Comparison of ENCODE assay signal across 17 cellular contexts in genomic region chr10:70726909-70727495, GRCh38. TPM values are rescaled to one million over a fixed set of nuclear protein-coding genes. Genes with fewer than 3 reads are reported as not detected.
"Had no signal": no experiment of that assay in that cellular context is flagged by ENCODE, and none has a peak within 500 bp of the region (broad histone marks: within the 10 kb centered on the region; RNA-seq: fewer than 3 reads in every experiment).

No MANE protein-coding gene starts in this region.

- H3K9me3 ChIP-seq: body of pancreas, heart left ventricle, left ventricle myocardium inferior, ovary had no signal

- H3K4me1 ChIP-seq: body of pancreas had no signal

- H3K9me3 Mint-ChIP-seq: activated naive CD4-positive, alpha-beta T cell treated with anti-CD3 and anti-CD28 coated beads for 36 hours; activated T-helper 17 cell treated with anti-CD3 and anti-CD28 coated beads, Interleukin-2, amount 50 U/mL, for 72 hours; nephron progenitor cell had no signal

- H3K4me1 Mint-ChIP-seq: activated T-helper 17 cell treated with anti-CD3 and anti-CD28 coated beads, Interleukin-2, amount 50 U/mL, for 72 hours had no signal

- H3K27me3 Mint-ChIP-seq: activated T-helper 17 cell treated with anti-CD3 and anti-CD28 coated beads, Interleukin-2, amount 50 U/mL, for 72 hours had no signal

- H3K36me3 ChIP-seq: heart left ventricle, left ventricle myocardium inferior, ovary had no signal

- DNase-seq: activated CD4-positive, alpha-beta T cell treated with anti-CD3 and anti-CD28 coated beads, Interleukin-2, amount 50 U/mL, for 1 hour; activated naive CD4-positive, alpha-beta T cell treated with anti-CD3 and anti-CD28 coated beads for 36 hours; activated T-cell treated with anti-CD3 and anti-CD28 coated beads for 4 hours; body of pancreas; left ventricle myocardium inferior; mesenchymal stem cell; nephron progenitor cell; ovary; retina; T-helper 2 cell; trophoblast cell had no signal

- ATAC-seq: activated T-helper 17 cell treated with anti-CD3 and anti-CD28 coated beads, Interleukin-2, amount 50 U/mL, for 72 hours; body of pancreas; esophagus mucosa; heart left ventricle had no signal

- H3K27me3 ChIP-seq: body of pancreas, heart left ventricle, ovary had no signal

- H3K4me3 ChIP-seq: body of pancreas, heart left ventricle, left ventricle myocardium inferior, ovary had no signal

- H3K27ac Mint-ChIP-seq: activated naive CD4-positive, alpha-beta T cell treated with anti-CD3 and anti-CD28 coated beads for 36 hours; activated T-helper 17 cell treated with anti-CD3 and anti-CD28 coated beads, Interleukin-2, amount 50 U/mL, for 72 hours; nephron progenitor cell had no signal

- H3K27ac ChIP-seq: body of pancreas, heart left ventricle, ovary had no signal

- H3K4me3 Mint-ChIP-seq: activated naive CD4-positive, alpha-beta T cell treated with anti-CD3 and anti-CD28 coated beads for 36 hours; activated T-helper 17 cell treated with anti-CD3 and anti-CD28 coated beads, Interleukin-2, amount 50 U/mL, for 72 hours; nephron progenitor cell had no signal

RNA-seq across cellular contexts. Expression of gene ADAMTS14, which starts 54.7 kb away (rescaled TPM):
- total RNA-seq: activated naive CD4-positive, alpha-beta T cell treated with anti-CD3 and anti-CD28 coated beads for 36 hours; dermis microvascular lymphatic vessel endothelial cell had no signal

RNA-seq across cellular contexts. Expression of gene TBATA, which starts 58.2 kb away (rescaled TPM):
- total RNA-seq: activated CD8-positive, alpha-beta memory T cell treated with anti-CD3 and anti-CD28 coated beads for 36 hours; activated naive CD4-positive, alpha-beta T cell treated with anti-CD3 and anti-CD28 coated beads for 36 hours; activated T-helper 17 cell treated with anti-CD3 and anti-CD28 coated beads, Interleukin-2, amount 50 U/mL, for 72 hours; body of pancreas; dermis microvascular lymphatic vessel endothelial cell; esophagus mucosa; heart left ventricle; left ventricle myocardium inferior; ovary; skeletal muscle tissue had no signal
